14 cellular contexts compared by ENCODE assay signal in the genomic region with DNA sequence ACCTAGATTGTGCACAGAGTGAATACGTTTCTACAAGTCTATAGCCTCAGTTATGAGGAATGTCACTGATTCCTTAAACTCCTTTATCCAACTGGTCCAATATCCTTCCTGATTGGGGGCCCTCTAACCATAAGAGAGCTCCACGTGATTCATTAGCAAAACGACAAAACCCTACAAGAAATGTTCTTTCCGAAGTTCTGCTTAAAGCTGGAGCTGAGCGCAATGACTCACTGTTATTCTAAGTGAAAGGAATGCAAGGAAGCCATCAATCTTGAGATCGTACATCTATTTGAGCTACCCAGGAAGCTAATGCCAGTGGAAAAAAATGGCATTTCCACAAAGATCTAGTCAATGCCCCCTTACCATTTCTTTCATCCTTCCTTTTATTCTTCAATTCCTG.
A peak's percentile ranks its signal among the peaks of the same experiment; 100 is the strongest.
DNase-seq lines count a peak whose midpoint lies in the region; ATAC-seq, FAIRE-seq and TF ChIP-seq lines count a peak whose summit lies in the region.
"Had no signal": no experiment of that assay in that cellular context is flagged by ENCODE, and none has a peak within 500 bp of the region (broad histone marks: within the 10 kb centered on the region; RNA-seq: fewer than 3 reads in every experiment).

No MANE protein-coding gene starts in this region.

- H3K4me1 ChIP-seq in aorta (ENCODE audit: control insufficient read depth in 1 of 2, insufficient read depth in 2 of 2, low read length in 2 of 2), result peaks cover 2 to 15% of the 10 kb centered on the region in 2 donors
- H3K4me1 ChIP-seq: body of pancreas, psoas muscle had no signal

- H3K27me3 ChIP-seq in brain microvascular endothelial cell (replicated peaks) (no peaks in the 10 kb centered on the region), aorta (ENCODE audit: control insufficient read depth in 1 of 2, insufficient read depth in 2 of 2, low read length in 1 of 2) (no peaks in the 10 kb centered on the region)
- H3K27me3 ChIP-seq: body of pancreas had no signal

- FAIRE-seq in HTR-8/SVneo (lab: Jason Lieb, UNC) (peak; percentile 36), GM12891 (lab: Jason Lieb, UNC) (no peak)

- peak; percentile 41 for DNase-seq in HTR-8/SVneo (ENCODE audit: insufficient read length, low spot score)
- peak; percentile 81 for DNase-seq in brain microvascular endothelial cell
- DNase-seq in iris pigment epithelial cell (ENCODE audit: low read depth), result peak; percentile 91
- DNase-seq in aorta, result no peak
- no peak for DNase-seq in GM12891 (ENCODE audit: insufficient read length, low spot score)
- no peak for DNase-seq in GM13977 (ENCODE audit: low spot score)
- DNase-seq: body of pancreas, DMS79 treated with DMSO at 0.1 percent for 48 hours, foreskin melanocyte, NCI-H510A, psoas muscle had no signal

- H3K9me3 ChIP-seq in aorta (ENCODE audit: control insufficient read depth, low read length), result no peaks in the 10 kb centered on the region
- H3K9me3 ChIP-seq: body of pancreas, psoas muscle had no signal

- no peak for TF ChIP-seq CTCF in brain microvascular endothelial cell (IDR thresholded peaks at IDR 0.05; ENCODE audit: low read depth, low read length, missing control alignments)
- no peak for TF ChIP-seq CTCF in GM13977 (IDR thresholded peaks at IDR 0.05; ENCODE audit: extremely low read depth, insufficient read depth, missing control alignments)

- peak; percentile 53 for ATAC-seq in aorta (ENCODE audit: low FRiP score)
- ATAC-seq in HG03175 (IDR thresholded peaks at IDR 0.05; ENCODE audit: unreplicated experiment), result no peak
- ATAC-seq: body of pancreas, psoas muscle, Right ventricle myocardium inferior had no signal

- TF ChIP-seq POLR2A in GM12891 (IDR thresholded peaks at IDR 0.05; ENCODE audit: low read depth, low read length), result no peak

- in situ Hi-C loops in brain microvascular endothelial cell (cut with HindIII; ENCODE audit: low pct_ligation_motif_present, low sequenced_read_pairs) (no loop called here), GM13977 (cut with MboI; ENCODE audit: low pct_unique_long_range_greater_than_20kb, low sequenced_read_pairs, unreplicated experiment) (no loop called here)

- H3K27ac ChIP-seq in brain microvascular endothelial cell (no peak overlapping the region), aorta (ENCODE audit: low read depth in 1 of 2, low read length in 2 of 2) (no peak overlapping the region)
- H3K27ac ChIP-seq: body of pancreas, psoas muscle had no signal

- H3K36me3 ChIP-seq in brain microvascular endothelial cell (replicated peaks) (no peaks in the 10 kb centered on the region), aorta (ENCODE audit: control insufficient read depth in 1 of 2, insufficient read depth in 2 of 2, low read length in 1 of 2) (no peaks in the 10 kb centered on the region)

- intact Hi-C loops in aorta (cut with DNase I), result no loop called here

- WGBS in aorta, 2 donors, result 2 to 4% methylated on average over 6 of the region's 6 CpGs

- H3K4me3 ChIP-seq in brain microvascular endothelial cell (ENCODE audit: low read depth, low read length) (no peak overlapping the region), aorta (ENCODE audit: low read length in 2 of 2) (no peak overlapping the region)
- H3K4me3 ChIP-seq: body of pancreas, lung, psoas muscle had no signal

TF ChIP-seq in GM12891, 5 proteins besides CTCF, POLR2A, EP300 and RAD21:
- no peak for TF ChIP-seq SPI1 (IDR thresholded peaks at IDR 0.05; ENCODE audit: low read depth, low read length)
- TF ChIP-seq TAF1 (IDR thresholded peaks at IDR 0.05; ENCODE audit: low read depth, low read length), result no peak
- TF ChIP-seq PAX5 (IDR thresholded peaks at IDR 0.05; ENCODE audit: insufficient read depth, low read length, severe bottlenecking), result no peak
- TF ChIP-seq POLR2AphosphoS5 (IDR thresholded peaks at IDR 0.05; ENCODE audit: low read depth, low read length), result no peak
- TF ChIP-seq POU2F2 (IDR thresholded peaks at IDR 0.05; ENCODE audit: low read depth, low read length), result no peak

Comparison
In these comparisons a context has a peak if more than half of its experiments do, and no peak if none do; other contexts are left out.
1. DNase-seq: peak in HTR-8/SVneo (single experiment), brain microvascular endothelial cell (single experiment) and iris pigment epithelial cell (single experiment); none in aorta (0 of 2), GM12891 (single experiment) and GM13977 (single experiment).